24 cellular contexts compared by ENCODE assay signal in genomic region chr18:210780-211179, GRCh38.
"Had no signal": no experiment of that assay in that cellular context is flagged by ENCODE, and none has a peak within 500 bp of the region (broad histone marks: within the 10 kb centered on the region; RNA-seq: fewer than 3 reads in every experiment).

No MANE protein-coding gene starts in this region.

- H3K4me2 ChIP-seq: SK-N-SH had no signal

- DNase-seq: activated CD4-positive, alpha-beta T cell treated with anti-CD3 and anti-CD28 coated beads, Interleukin-2, amount 10 ng/mL, durations not matched to agents 7 days and 5 days; activated CD8-positive, alpha-beta memory T cell treated with anti-CD3 and anti-CD28 coated beads for 24 hours; activated CD8-positive, alpha-beta memory T cell treated with anti-CD3 and anti-CD28 coated beads, Interleukin-2, amount 50 U/mL, for 48 hours; activated effector memory CD4-positive, alpha-beta T cell treated with anti-CD3 and anti-CD28 coated beads, Interleukin-2, amount 50 U/mL, for 16 hours; activated naive CD4-positive, alpha-beta T cell treated with anti-CD3 and anti-CD28 coated beads, Interleukin-2, amount 50 U/mL, for 16 hours; activated T-cell treated with anti-CD3 and anti-CD28 coated beads, Interleukin-2, amount 50 U/mL, for 72 hours; colonic mucosa; dorsolateral prefrontal cortex; heart left ventricle; natural killer cell; SK-N-SH; stimulated activated CD4-positive, alpha-beta T cell treated with anti-CD3 and anti-CD28 coated beads, Interleukin-2, amount 100 ng/mL, for 48 hours; stimulated activated CD8-positive, alpha-beta memory T cell treated with anti-CD3 and anti-CD28 coated beads, Interleukin-4, amount 100 ng/mL, for 48 hours; stimulated activated naive CD4-positive, alpha-beta T cell; T-helper 2 cell; testis; upper lobe of left lung had no signal

- H3K27ac Mint-ChIP-seq: activated CD4-positive, alpha-beta T cell treated with anti-CD3 and anti-CD28 coated beads, Interleukin-2, amount 10 ng/mL, durations not matched to agents 7 days and 5 days had no signal

- H3K27ac ChIP-seq: breast epithelium, colonic mucosa, epithelial cell of prostate, gastroesophageal sphincter, heart left ventricle, prostate gland, testis, upper lobe of left lung had no signal

- H3K4me3 ChIP-seq: breast epithelium, colonic mucosa, dorsolateral prefrontal cortex, gastroesophageal sphincter, heart left ventricle, lung, prostate gland, testis, upper lobe of left lung had no signal

- H3K4me1 Mint-ChIP-seq: activated CD4-positive, alpha-beta T cell treated with anti-CD3 and anti-CD28 coated beads, Interleukin-2, amount 10 ng/mL, durations not matched to agents 7 days and 5 days had no signal

- H3K9ac ChIP-seq: SK-N-SH had no signal

- FAIRE-seq: keratinocyte had no signal

- H3K27me3 Mint-ChIP-seq: activated CD4-positive, alpha-beta T cell treated with anti-CD3 and anti-CD28 coated beads, Interleukin-2, amount 10 ng/mL, durations not matched to agents 7 days and 5 days had no signal

- H3K9me3 Mint-ChIP-seq: activated CD4-positive, alpha-beta T cell treated with anti-CD3 and anti-CD28 coated beads, Interleukin-2, amount 10 ng/mL, durations not matched to agents 7 days and 5 days; activated T-cell treated with anti-CD3 and anti-CD28 coated beads, Interleukin-2, amount 50 U/mL, for 72 hours; natural killer cell had no signal

- ATAC-seq: activated CD4-positive, CD25-positive, alpha-beta regulatory T cell treated with anti-CD3 and anti-CD28 coated beads, Interleukin-2, amount 50 U/mL, for 24 hours; activated T-cell treated with anti-CD3 and anti-CD28 coated beads, Interleukin-2, amount 50 U/mL, for 72 hours; gastroesophageal sphincter; natural killer cell had no signal

- H3K4me3 Mint-ChIP-seq: activated CD4-positive, alpha-beta T cell treated with anti-CD3 and anti-CD28 coated beads, Interleukin-2, amount 10 ng/mL, durations not matched to agents 7 days and 5 days; activated T-cell treated with anti-CD3 and anti-CD28 coated beads, Interleukin-2, amount 50 U/mL, for 72 hours; natural killer cell had no signal

- H3K4me1 ChIP-seq: breast epithelium, colonic mucosa, gastroesophageal sphincter, heart left ventricle, prostate gland, testis, upper lobe of left lung had no signal

- H3K27me3 ChIP-seq: breast epithelium, colonic mucosa, dorsolateral prefrontal cortex, gastroesophageal sphincter, heart left ventricle, testis, upper lobe of left lung had no signal
